Comparison of ENCODE assay signal across 10 cellular contexts in genomic region chr21:37503848-37504467, GRCh38.
DNase-seq lines count a peak whose midpoint lies in the region; ATAC-seq lines count a peak whose summit lies in the region.
"Had no signal": no experiment of that assay in that cellular context is flagged by ENCODE, and none has a peak within 500 bp of the region (broad histone marks: within the 10 kb centered on the region; RNA-seq: fewer than 3 reads in every experiment).

No MANE protein-coding gene starts in this region.

- peaks cover 26% of the 10 kb centered on the region for H3K4me1 Mint-ChIP-seq in activated naive CD4-positive, alpha-beta T cell treated with anti-CD3 and anti-CD28 coated beads for 36 hours (ENCODE audit: low read depth)
- peaks cover 14% of the 10 kb centered on the region for H3K4me1 Mint-ChIP-seq in activated CD4-positive, alpha-beta memory T cell treated with anti-CD3 and anti-CD28 coated beads, Interleukin-2, amount 10 ng/mL, durations not matched to agents 7 days and 5 days

- no peaks in the 10 kb centered on the region for H3K27me3 Mint-ChIP-seq in activated naive CD4-positive, alpha-beta T cell treated with anti-CD3 and anti-CD28 coated beads for 36 hours (ENCODE audit: low read depth)
- H3K27me3 Mint-ChIP-seq in activated CD4-positive, alpha-beta memory T cell treated with anti-CD3 and anti-CD28 coated beads, Interleukin-2, amount 10 ng/mL, durations not matched to agents 7 days and 5 days: no peaks in the 10 kb centered on the region
- H3K27me3 Mint-ChIP-seq: CD4-positive, CD25-positive, alpha-beta regulatory T cell had no signal

- no peaks in the 10 kb centered on the region for H3K9me3 Mint-ChIP-seq in activated naive CD4-positive, alpha-beta T cell treated with anti-CD3 and anti-CD28 coated beads for 36 hours
- no peaks in the 10 kb centered on the region for H3K9me3 Mint-ChIP-seq in activated CD4-positive, alpha-beta memory T cell treated with anti-CD3 and anti-CD28 coated beads, Interleukin-2, amount 10 ng/mL, durations not matched to agents 7 days and 5 days
- H3K9me3 Mint-ChIP-seq: CD4-positive, CD25-positive, alpha-beta regulatory T cell had no signal

- POLR2A ChIA-PET in activated CD4-positive, alpha-beta memory T cell treated with anti-CD3 and anti-CD28 coated beads, Interleukin-2, amount 10 ng/mL, durations not matched to agents 7 days and 5 days (lab: Charles Lee): no interaction called here

- H3K4me3 Mint-ChIP-seq in activated naive CD4-positive, alpha-beta T cell treated with anti-CD3 and anti-CD28 coated beads for 36 hours: peak overlapping the region; percentile 5
- no peak overlapping the region for H3K4me3 Mint-ChIP-seq in activated CD4-positive, alpha-beta memory T cell treated with anti-CD3 and anti-CD28 coated beads, Interleukin-2, amount 10 ng/mL, durations not matched to agents 7 days and 5 days

- H3K36me3 Mint-ChIP-seq in activated naive CD4-positive, alpha-beta T cell treated with anti-CD3 and anti-CD28 coated beads for 36 hours (ENCODE audit: low read depth): peaks cover 30% of the 10 kb centered on the region
- peaks cover 46% of the 10 kb centered on the region for H3K36me3 Mint-ChIP-seq in activated CD4-positive, alpha-beta memory T cell treated with anti-CD3 and anti-CD28 coated beads, Interleukin-2, amount 10 ng/mL, durations not matched to agents 7 days and 5 days (ENCODE audit: low read depth)

- DNase-seq in activated naive CD4-positive, alpha-beta T cell treated with anti-CD3 and anti-CD28 coated beads for 36 hours: peak; percentile 50
- no peak for DNase-seq in activated naive CD4-positive, alpha-beta T cell (lab: John Stamatoyannopoulos, UW)
- no peak for DNase-seq in activated CD4-positive, alpha-beta memory T cell treated with anti-CD3 and anti-CD28 coated beads, Interleukin-2, amount 10 ng/mL, durations not matched to agents 7 days and 5 days
- peak; percentile 56 for DNase-seq in fibroblast of peridontal ligament (ENCODE audit: extremely low read depth)
- DNase-seq in stimulated activated naive CD8-positive, alpha-beta T cell treated with anti-CD3 and anti-CD28 coated beads, Interleukin-15, Interleukin-2, amounts not matched to agents 100 U/mL and 50 U/mL, for 24 hours: no peak
- no peak for DNase-seq in ecto neural progenitor cell (ENCODE audit: low spot score)
- DNase-seq: CD4-positive, CD25-positive, alpha-beta regulatory T cell; stimulated activated CD8-positive, alpha-beta memory T cell treated with anti-CD3 and anti-CD28 coated beads, Interleukin-4, amount 100 ng/mL, for 48 hours had no signal

- CTCF ChIA-PET in activated naive CD4-positive, alpha-beta T cell treated with anti-CD3 and anti-CD28 coated beads for 36 hours (lab: Charles Lee): interaction anchor here (0.6 to 1.1 kb wide), 3 partner anchors 9 to 79 kb away, joined by 3 to 5 read pairs (median 3); no protein-coding TSS in a partner anchor
- CTCF ChIA-PET in activated CD4-positive, alpha-beta memory T cell treated with anti-CD3 and anti-CD28 coated beads, Interleukin-2, amount 10 ng/mL, durations not matched to agents 7 days and 5 days (lab: Charles Lee): no interaction called here

- peak; percentile 72 for ATAC-seq in stimulated activated naive CD8-positive, alpha-beta T cell treated with anti-CD3 and anti-CD28 coated beads, Interleukin-15, Interleukin-2, amounts not matched to agents 100 U/mL and 50 U/mL, for 24 hours
- no peak for ATAC-seq in HG02981 (IDR thresholded peaks at IDR 0.05; ENCODE audit: unreplicated experiment)
- no peak for ATAC-seq in GM18511 (IDR thresholded peaks at IDR 0.05; ENCODE audit: unreplicated experiment)

- intact Hi-C loops in activated naive CD4-positive, alpha-beta T cell treated with anti-CD3 and anti-CD28 coated beads for 36 hours (cut with micrococcal nuclease): loop anchor here (5.0 kb wide), 3 partner anchors 42 to 237 kb away; partner anchors contain the start of gene VPS26C

- peak overlapping the region; percentile 88 for H3K27ac Mint-ChIP-seq in activated naive CD4-positive, alpha-beta T cell treated with anti-CD3 and anti-CD28 coated beads for 36 hours
- H3K27ac Mint-ChIP-seq in activated CD4-positive, alpha-beta memory T cell treated with anti-CD3 and anti-CD28 coated beads, Interleukin-2, amount 10 ng/mL, durations not matched to agents 7 days and 5 days: peak overlapping the region; percentile 64

Comparison
In these comparisons a context has a peak if more than half of its experiments do, and no peak if none do; other contexts are left out.
1. DNase-seq: peak in activated naive CD4-positive, alpha-beta T cell treated with anti-CD3 and anti-CD28 coated beads for 36 hours (single experiment) and fibroblast of peridontal ligament (single experiment); none in activated naive CD4-positive, alpha-beta T cell (0 of 4), activated CD4-positive, alpha-beta memory T cell treated with anti-CD3 and anti-CD28 coated beads, Interleukin-2, amount 10 ng/mL, durations not matched to agents 7 days and 5 days (single experiment), stimulated activated naive CD8-positive, alpha-beta T cell treated with anti-CD3 and anti-CD28 coated beads, Interleukin-15, Interleukin-2, amounts not matched to agents 100 U/mL and 50 U/mL, for 24 hours (single experiment) and ecto neural progenitor cell (single experiment).